Comparison of ENCODE assay signal across 1 cellular context in the genomic region with DNA sequence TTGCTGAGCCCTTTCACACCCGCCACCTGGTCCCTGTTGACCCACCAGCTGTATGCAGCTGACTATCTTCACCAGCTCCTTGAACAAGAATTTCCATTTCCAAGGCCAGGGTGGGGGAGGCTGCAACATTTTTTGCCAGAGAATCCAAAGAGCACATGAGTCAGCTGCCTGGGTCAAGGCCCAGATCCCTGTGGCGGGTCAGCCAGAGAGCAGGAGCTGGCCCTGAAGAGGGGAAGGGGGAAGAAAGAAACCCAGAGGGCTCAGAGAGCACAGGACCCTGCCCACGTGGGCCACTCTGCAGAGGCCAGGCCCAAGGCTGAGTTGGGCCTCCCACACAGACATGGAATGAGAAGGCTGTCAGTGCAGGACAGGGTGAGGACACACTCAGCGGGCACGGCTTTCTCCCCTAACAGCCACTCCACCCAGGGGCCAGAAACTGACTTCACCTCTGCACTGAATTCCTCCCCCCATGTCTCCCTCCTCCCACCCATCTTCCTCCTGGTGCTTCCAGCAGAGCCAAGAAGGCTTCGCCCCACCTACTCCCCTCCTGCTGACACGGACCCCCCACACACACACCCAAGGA.
TF ChIP-seq lines count a peak whose summit lies in the region.

No MANE protein-coding gene starts in this region.

TF ChIP-seq in HepG2, 621 proteins besides CTCF, POLR2A, EP300 and RAD21 (continues in another document):
- TF ChIP-seq ZNF816 (CRISPR knock-in tag; IDR thresholded peaks at IDR 0.05; ENCODE audit: borderline replicate concordance) (no peak), GTF3A (CRISPR knock-in tag; conservative IDR thresholded peaks at IDR 0.05) (no peak), SP5 (CRISPR knock-in tag; IDR thresholded peaks at IDR 0.05; ENCODE audit: borderline replicate concordance, low read depth) (no peak), HNRNPH1 (optimal IDR thresholded peaks at IDR 0.05; ENCODE audit: low read depth, low read length) (no peak), MYC (CRISPR knock-in tag; IDR thresholded peaks at IDR 0.05; ENCODE audit: borderline replicate concordance) (peak; percentile 48; the same call in 1 of the 2 replicates), ZBTB38 (CRISPR knock-in tag; IDR thresholded peaks at IDR 0.05) (no peak), GLI4 (CRISPR knock-in tag; IDR thresholded peaks at IDR 0.05; ENCODE audit: borderline replicate concordance) (no peak), FOXK2 (IDR thresholded peaks at IDR 0.05) (no peak), TOPORS (CRISPR knock-in tag; IDR thresholded peaks at IDR 0.05) (no peak), CHD2 (IDR thresholded peaks at IDR 0.05; ENCODE audit: low read depth, low read length) (no peak), HNF4A (CRISPR knock-in tag; IDR thresholded peaks at IDR 0.05) (peak; percentile 81), MTF1 (CRISPR knock-in tag; IDR thresholded peaks at IDR 0.05) (no peak), PITX1 (CRISPR knock-in tag; IDR thresholded peaks at IDR 0.05) (no peak), HES4 (CRISPR knock-in tag; IDR thresholded peaks at IDR 0.05; ENCODE audit: borderline replicate concordance) (no peak), HOXA3 (CRISPR knock-in tag; IDR thresholded peaks at IDR 0.05) (no peak), ZNF136 (CRISPR knock-in tag; IDR thresholded peaks at IDR 0.05; ENCODE audit: low read depth) (no peak), ZNF354B (CRISPR knock-in tag; IDR thresholded peaks at IDR 0.05) (no peak), FOXA1 (IDR thresholded peaks at IDR 0.05) (no peak), FOXA1 (CRISPR knock-in tag; IDR thresholded peaks at IDR 0.05) (0 out of 2 replicates have a peak, but pooled peaks have one; percentile 7), RBFOX2 (IDR thresholded peaks at IDR 0.05; ENCODE audit: low read depth, low read length) (no peak), ZNF790 (CRISPR knock-in tag; IDR thresholded peaks at IDR 0.05; ENCODE audit: borderline replicate concordance) (no peak), ZNF720 (CRISPR knock-in tag; IDR thresholded peaks at IDR 0.05) (no peak), SKI (IDR thresholded peaks at IDR 0.05; ENCODE audit: partially characterized antibody) (peak; percentile 33), ZNF34 (CRISPR knock-in tag; IDR thresholded peaks at IDR 0.05; ENCODE audit: borderline replicate concordance) (no peak), MED1 (CRISPR knock-in tag; IDR thresholded peaks at IDR 0.05) (peak; percentile 38; the same call in 1 of the 2 replicates), SIX1 (CRISPR knock-in tag; IDR thresholded peaks at IDR 0.05; ENCODE audit: borderline replicate concordance) (no peak), ZNF326 (CRISPR knock-in tag; IDR thresholded peaks at IDR 0.05; ENCODE audit: borderline replicate concordance) (no peak)
- TF ChIP-seq, protein P1, sequence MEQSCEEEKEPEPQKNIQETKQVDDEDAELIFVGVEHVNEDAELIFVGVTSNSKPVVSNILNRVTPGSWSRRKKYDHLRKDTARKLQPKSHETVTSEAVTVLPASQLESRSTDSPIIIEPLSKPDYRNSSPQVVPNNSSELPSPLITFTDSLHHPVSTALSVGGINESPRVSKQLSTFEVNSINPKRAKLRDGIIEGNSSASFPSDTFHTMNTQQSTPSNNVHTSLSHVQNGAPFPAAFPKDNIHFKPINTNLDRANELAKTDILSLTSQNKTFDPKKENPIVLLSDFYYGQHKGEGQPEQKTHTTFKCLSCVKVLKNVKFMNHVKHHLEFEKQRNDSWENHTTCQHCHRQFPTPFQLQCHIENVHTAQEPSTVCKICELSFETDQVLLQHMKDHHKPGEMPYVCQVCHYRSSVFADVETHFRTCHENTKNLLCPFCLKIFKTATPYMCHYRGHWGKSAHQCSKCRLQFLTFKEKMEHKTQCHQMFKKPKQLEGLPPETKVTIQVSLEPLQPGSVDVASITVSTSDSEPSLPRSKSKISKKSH (CRISPR knock-in tag; IDR thresholded peaks at IDR 0.05; ENCODE audit: borderline replicate concordance), result no peak
- TF ChIP-seq, protein P2, sequence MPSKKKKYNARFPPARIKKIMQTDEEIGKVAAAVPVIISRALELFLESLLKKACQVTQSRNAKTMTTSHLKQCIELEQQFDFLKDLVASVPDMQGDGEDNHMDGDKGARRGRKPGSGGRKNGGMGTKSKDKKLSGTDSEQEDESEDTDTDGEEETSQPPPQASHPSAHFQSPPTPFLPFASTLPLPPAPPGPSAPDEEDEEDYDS (CRISPR knock-in tag; IDR thresholded peaks at IDR 0.05), result no peak
- TF ChIP-seq, protein P3, sequence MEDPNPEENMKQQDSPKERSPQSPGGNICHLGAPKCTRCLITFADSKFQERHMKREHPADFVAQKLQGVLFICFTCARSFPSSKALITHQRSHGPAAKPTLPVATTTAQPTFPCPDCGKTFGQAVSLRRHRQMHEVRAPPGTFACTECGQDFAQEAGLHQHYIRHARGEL (CRISPR knock-in tag; IDR thresholded peaks at IDR 0.05), result no peak
- TF ChIP-seq, protein P4, sequence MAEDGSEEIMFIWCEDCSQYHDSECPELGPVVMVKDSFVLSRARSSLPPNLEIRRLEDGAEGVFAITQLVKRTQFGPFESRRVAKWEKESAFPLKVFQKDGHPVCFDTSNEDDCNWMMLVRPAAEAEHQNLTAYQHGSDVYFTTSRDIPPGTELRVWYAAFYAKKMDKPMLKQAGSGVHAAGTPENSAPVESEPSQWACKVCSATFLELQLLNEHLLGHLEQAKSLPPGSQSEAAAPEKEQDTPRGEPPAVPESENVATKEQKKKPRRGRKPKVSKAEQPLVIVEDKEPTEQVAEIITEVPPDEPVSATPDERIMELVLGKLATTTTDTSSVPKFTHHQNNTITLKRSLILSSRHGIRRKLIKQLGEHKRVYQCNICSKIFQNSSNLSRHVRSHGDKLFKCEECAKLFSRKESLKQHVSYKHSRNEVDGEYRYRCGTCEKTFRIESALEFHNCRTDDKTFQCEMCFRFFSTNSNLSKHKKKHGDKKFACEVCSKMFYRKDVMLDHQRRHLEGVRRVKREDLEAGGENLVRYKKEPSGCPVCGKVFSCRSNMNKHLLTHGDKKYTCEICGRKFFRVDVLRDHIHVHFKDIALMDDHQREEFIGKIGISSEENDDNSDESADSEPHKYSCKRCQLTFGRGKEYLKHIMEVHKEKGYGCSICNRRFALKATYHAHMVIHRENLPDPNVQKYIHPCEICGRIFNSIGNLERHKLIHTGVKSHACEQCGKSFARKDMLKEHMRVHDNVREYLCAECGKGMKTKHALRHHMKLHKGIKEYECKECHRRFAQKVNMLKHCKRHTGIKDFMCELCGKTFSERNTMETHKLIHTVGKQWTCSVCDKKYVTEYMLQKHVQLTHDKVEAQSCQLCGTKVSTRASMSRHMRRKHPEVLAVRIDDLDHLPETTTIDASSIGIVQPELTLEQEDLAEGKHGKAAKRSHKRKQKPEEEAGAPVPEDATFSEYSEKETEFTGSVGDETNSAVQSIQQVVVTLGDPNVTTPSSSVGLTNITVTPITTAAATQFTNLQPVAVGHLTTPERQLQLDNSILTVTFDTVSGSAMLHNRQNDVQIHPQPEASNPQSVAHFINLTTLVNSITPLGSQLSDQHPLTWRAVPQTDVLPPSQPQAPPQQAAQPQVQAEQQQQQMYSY (CRISPR knock-in tag; IDR thresholded peaks at IDR 0.05), result no peak
- TF ChIP-seq, protein P5, sequence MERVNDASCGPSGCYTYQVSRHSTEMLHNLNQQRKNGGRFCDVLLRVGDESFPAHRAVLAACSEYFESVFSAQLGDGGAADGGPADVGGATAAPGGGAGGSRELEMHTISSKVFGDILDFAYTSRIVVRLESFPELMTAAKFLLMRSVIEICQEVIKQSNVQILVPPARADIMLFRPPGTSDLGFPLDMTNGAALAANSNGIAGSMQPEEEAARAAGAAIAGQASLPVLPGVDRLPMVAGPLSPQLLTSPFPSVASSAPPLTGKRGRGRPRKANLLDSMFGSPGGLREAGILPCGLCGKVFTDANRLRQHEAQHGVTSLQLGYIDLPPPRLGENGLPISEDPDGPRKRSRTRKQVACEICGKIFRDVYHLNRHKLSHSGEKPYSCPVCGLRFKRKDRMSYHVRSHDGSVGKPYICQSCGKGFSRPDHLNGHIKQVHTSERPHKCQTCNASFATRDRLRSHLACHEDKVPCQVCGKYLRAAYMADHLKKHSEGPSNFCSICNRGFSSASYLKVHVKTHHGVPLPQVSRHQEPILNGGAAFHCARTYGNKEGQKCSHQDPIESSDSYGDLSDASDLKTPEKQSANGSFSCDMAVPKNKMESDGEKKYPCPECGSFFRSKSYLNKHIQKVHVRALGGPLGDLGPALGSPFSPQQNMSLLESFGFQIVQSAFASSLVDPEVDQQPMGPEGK (CRISPR knock-in tag; IDR thresholded peaks at IDR 0.05), result peak; percentile 33; the same call in 1 of the 2 replicates
- TF ChIP-seq, protein P6, sequence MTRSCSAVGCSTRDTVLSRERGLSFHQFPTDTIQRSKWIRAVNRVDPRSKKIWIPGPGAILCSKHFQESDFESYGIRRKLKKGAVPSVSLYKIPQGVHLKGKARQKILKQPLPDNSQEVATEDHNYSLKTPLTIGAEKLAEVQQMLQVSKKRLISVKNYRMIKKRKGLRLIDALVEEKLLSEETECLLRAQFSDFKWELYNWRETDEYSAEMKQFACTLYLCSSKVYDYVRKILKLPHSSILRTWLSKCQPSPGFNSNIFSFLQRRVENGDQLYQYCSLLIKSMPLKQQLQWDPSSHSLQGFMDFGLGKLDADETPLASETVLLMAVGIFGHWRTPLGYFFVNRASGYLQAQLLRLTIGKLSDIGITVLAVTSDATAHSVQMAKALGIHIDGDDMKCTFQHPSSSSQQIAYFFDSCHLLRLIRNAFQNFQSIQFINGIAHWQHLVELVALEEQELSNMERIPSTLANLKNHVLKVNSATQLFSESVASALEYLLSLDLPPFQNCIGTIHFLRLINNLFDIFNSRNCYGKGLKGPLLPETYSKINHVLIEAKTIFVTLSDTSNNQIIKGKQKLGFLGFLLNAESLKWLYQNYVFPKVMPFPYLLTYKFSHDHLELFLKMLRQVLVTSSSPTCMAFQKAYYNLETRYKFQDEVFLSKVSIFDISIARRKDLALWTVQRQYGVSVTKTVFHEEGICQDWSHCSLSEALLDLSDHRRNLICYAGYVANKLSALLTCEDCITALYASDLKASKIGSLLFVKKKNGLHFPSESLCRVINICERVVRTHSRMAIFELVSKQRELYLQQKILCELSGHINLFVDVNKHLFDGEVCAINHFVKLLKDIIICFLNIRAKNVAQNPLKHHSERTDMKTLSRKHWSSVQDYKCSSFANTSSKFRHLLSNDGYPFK (CRISPR knock-in tag; IDR thresholded peaks at IDR 0.05; ENCODE audit: borderline replicate concordance), result peak; percentile 24; the same call in 1 of the 2 replicates
- TF ChIP-seq, protein P7, sequence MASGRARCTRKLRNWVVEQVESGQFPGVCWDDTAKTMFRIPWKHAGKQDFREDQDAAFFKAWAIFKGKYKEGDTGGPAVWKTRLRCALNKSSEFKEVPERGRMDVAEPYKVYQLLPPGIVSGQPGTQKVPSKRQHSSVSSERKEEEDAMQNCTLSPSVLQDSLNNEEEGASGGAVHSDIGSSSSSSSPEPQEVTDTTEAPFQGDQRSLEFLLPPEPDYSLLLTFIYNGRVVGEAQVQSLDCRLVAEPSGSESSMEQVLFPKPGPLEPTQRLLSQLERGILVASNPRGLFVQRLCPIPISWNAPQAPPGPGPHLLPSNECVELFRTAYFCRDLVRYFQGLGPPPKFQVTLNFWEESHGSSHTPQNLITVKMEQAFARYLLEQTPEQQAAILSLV (CRISPR knock-in tag; IDR thresholded peaks at IDR 0.05; ENCODE audit: borderline replicate concordance), result no peak
- TF ChIP-seq, protein P8, sequence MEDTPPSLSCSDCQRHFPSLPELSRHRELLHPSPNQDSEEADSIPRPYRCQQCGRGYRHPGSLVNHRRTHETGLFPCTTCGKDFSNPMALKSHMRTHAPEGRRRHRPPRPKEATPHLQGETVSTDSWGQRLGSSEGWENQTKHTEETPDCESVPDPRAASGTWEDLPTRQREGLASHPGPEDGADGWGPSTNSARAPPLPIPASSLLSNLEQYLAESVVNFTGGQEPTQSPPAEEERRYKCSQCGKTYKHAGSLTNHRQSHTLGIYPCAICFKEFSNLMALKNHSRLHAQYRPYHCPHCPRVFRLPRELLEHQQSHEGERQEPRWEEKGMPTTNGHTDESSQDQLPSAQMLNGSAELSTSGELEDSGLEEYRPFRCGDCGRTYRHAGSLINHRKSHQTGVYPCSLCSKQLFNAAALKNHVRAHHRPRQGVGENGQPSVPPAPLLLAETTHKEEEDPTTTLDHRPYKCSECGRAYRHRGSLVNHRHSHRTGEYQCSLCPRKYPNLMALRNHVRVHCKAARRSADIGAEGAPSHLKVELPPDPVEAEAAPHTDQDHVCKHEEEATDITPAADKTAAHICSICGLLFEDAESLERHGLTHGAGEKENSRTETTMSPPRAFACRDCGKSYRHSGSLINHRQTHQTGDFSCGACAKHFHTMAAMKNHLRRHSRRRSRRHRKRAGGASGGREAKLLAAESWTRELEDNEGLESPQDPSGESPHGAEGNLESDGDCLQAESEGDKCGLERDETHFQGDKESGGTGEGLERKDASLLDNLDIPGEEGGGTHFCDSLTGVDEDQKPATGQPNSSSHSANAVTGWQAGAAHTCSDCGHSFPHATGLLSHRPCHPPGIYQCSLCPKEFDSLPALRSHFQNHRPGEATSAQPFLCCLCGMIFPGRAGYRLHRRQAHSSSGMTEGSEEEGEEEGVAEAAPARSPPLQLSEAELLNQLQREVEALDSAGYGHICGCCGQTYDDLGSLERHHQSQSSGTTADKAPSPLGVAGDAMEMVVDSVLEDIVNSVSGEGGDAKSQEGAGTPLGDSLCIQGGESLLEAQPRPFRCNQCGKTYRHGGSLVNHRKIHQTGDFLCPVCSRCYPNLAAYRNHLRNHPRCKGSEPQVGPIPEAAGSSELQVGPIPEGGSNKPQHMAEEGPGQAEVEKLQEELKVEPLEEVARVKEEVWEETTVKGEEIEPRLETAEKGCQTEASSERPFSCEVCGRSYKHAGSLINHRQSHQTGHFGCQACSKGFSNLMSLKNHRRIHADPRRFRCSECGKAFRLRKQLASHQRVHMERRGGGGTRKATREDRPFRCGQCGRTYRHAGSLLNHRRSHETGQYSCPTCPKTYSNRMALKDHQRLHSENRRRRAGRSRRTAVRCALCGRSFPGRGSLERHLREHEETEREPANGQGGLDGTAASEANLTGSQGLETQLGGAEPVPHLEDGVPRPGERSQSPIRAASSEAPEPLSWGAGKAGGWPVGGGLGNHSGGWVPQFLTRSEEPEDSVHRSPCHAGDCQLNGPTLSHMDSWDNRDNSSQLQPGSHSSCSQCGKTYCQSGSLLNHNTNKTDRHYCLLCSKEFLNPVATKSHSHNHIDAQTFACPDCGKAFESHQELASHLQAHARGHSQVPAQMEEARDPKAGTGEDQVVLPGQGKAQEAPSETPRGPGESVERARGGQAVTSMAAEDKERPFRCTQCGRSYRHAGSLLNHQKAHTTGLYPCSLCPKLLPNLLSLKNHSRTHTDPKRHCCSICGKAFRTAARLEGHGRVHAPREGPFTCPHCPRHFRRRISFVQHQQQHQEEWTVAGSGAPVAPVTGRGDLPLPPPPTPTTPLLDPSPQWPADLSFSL (CRISPR knock-in tag; IDR thresholded peaks at IDR 0.05), result no peak
